In the genomic region with DNA sequence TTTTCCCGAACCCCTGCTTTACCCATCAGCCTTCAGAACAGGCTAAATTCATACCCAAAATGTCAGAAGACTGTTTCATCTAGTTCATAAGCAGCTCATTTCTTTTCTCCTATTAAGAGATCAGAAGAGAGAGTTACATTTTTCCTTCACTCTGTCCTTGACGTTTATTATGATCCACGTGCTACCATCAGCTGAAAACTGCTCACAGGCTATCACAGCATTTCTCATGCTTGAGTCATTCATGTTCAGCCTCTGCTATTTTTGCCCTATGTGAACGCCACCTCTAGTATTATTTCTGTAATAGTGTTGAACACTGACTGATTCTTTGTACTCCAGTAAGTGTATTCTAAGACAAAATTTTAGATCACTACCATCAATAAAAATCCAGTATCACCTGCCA, we compare ENCODE assay signal across 17 cellular contexts. TPM values are rescaled to one million over a fixed set of nuclear protein-coding genes. Genes with fewer than 3 reads are reported as not detected.
DNase-seq lines count a peak whose midpoint lies in the region; ATAC-seq and TF ChIP-seq lines count a peak whose summit lies in the region.
"Had no signal": no experiment of that assay in that cellular context is flagged by ENCODE, and none has a peak within 500 bp of the region (broad histone marks: within the 10 kb centered on the region; RNA-seq: fewer than 3 reads in every experiment).

No MANE protein-coding gene starts in this region.

- H3K23ac ChIP-seq in trophoblast cell (ENCODE audit: low read length) = no peak overlapping the region

- no peak overlapping the region for H4K8ac ChIP-seq in trophoblast cell (ENCODE audit: low read depth, low read length)

- no peaks in the 10 kb centered on the region for H3K36me3 ChIP-seq in trophoblast cell (ENCODE audit: control insufficient read depth in 1 of 2, insufficient read depth in 2 of 2, low read length in 2 of 2)
- H3K36me3 ChIP-seq: esophagus squamous epithelium had no signal

- H3K4me2 ChIP-seq in trophoblast cell (ENCODE audit: low read length) = no peak overlapping the region
- H3K4me2 ChIP-seq: PC-9 had no signal

- H3K4me3 ChIP-seq in trophoblast cell (ENCODE audit: low read depth, low read length) = no peak overlapping the region
- H3K4me3 ChIP-seq: esophagus squamous epithelium, PC-9 had no signal

- H3K27me3 ChIP-seq in trophoblast cell (ENCODE audit: insufficient read depth, low read length) = no peaks in the 10 kb centered on the region
- H3K27me3 ChIP-seq: esophagus squamous epithelium had no signal

- peaks cover 0 to 3% of the 10 kb centered on the region in 2 experiments for H3K4me1 ChIP-seq in trophoblast cell (ENCODE audit: control insufficient read depth in 1 of 2, insufficient read depth in 2 of 2, low read length in 2 of 2)

- H2AK5ac ChIP-seq in trophoblast cell (ENCODE audit: low read length) = no peak overlapping the region

- H4K91ac ChIP-seq in trophoblast cell (ENCODE audit: low read depth, low read length) = no peak overlapping the region

- H3K9me3 ChIP-seq in trophoblast cell (ENCODE audit: insufficient read depth, low read depth, low read length) = no peaks in the 10 kb centered on the region
- H3K9me3 ChIP-seq: esophagus squamous epithelium had no signal

- H3K27ac ChIP-seq in trophoblast cell (ENCODE audit: low read depth, low read length) = no peak overlapping the region
- H3K27ac ChIP-seq: PC-9, WERI-Rb-1 had no signal

- H3K79me2 ChIP-seq in trophoblast cell (ENCODE audit: control insufficient read depth, insufficient read depth, low read length, poor library complexity) = no peaks in the 10 kb centered on the region

- no peak overlapping the region for H2BK12ac ChIP-seq in trophoblast cell (ENCODE audit: low read length)

- no peak overlapping the region for H2BK5ac ChIP-seq in trophoblast cell (ENCODE audit: low read depth, low read length, poor library complexity)

- ATAC-seq in SK-N-SH treated with all-trans-retinoic acid at 6 μM for 48 hours (peak; percentile 80), HG03571 (IDR thresholded peaks at IDR 0.05; ENCODE audit: unreplicated experiment) (no peak)
- ATAC-seq: left lobe of liver had no signal

- peak; percentile 62 for DNase-seq in GM03348 (ENCODE audit: low spot score)
- peak; percentile 85 for DNase-seq in fibroblast of peridontal ligament (ENCODE audit: extremely low read depth)
- DNase-seq in trophoblast cell = peak; percentile 27 to 72
- no peak for DNase-seq in OCI-M2 (lab: John Stamatoyannopoulos, UW; ENCODE audit: unreplicated experiment)
- no peak for DNase-seq in HK-2 (ENCODE audit: unreplicated experiment)
- no peak for DNase-seq in KG1 (lab: John Stamatoyannopoulos, UW)
- DNase-seq: activated T-cell treated with anti-CD3 and anti-CD28 coated beads, Interleukin-2, amount 50 U/mL, for 1 hour; CD4-positive, alpha-beta T cell; esophagus squamous epithelium; nucleus accumbens; PC-9; stimulated activated CD4-positive, alpha-beta T cell treated with anti-CD3 and anti-CD28 coated beads, Interleukin-2, amount 100 ng/mL, for 24 hours; stimulated activated naive B cell treated with anti-CD40 and anti-IgM and Interleukin-4, amounts not matched to agents 10 μg/mL and 1 μg/mL and 100 μg/mL, for 72 hours; WERI-Rb-1 had no signal

- no CpG with 5 or more reads among the region's 4 CpGs for WGBS in trophoblast cell (ENCODE audit: extremely low coverage, insufficient coverage, insufficient read length)

- no peak overlapping the region for H2BK120ac ChIP-seq in trophoblast cell (ENCODE audit: insufficient read depth, low read length, poor library complexity)

- H3K4ac ChIP-seq in trophoblast cell (ENCODE audit: low read depth, low read length) = no peak overlapping the region

- H2AFZ ChIP-seq in trophoblast cell (ENCODE audit: insufficient read depth, low read length, poor library complexity) = no peak overlapping the region
- H2AFZ ChIP-seq: PC-9 had no signal

- no peaks in the 10 kb centered on the region for H3K79me1 ChIP-seq in trophoblast cell (ENCODE audit: low read length)

- no peak overlapping the region for H3K14ac ChIP-seq in trophoblast cell (ENCODE audit: low read length)

- H3K9ac ChIP-seq in trophoblast cell (ENCODE audit: low read length) = no peak overlapping the region

- no peak overlapping the region for H4K12ac ChIP-seq in trophoblast cell (ENCODE audit: low read depth, low read length)

- no peak overlapping the region for H3K18ac ChIP-seq in trophoblast cell (ENCODE audit: low read length)

TF ChIP-seq in SK-N-SH treated with all-trans-retinoic acid at 6 μM for 48 hours, 23 proteins besides CTCF, POLR2A, EP300 and RAD21:
- TF ChIP-seq ZC3H10 (CRISPR knock-in tag; IDR thresholded peaks at IDR 0.05) = 0 out of 2 replicates have a peak, but pooled peaks have one; percentile 52
- TF ChIP-seq RARB (CRISPR knock-in tag; IDR thresholded peaks at IDR 0.05) = no peak

RNA-seq across cellular contexts. Expression of gene SLC1A2, which starts 51.9 kb away (rescaled TPM):
- polyA plus RNA-seq in trophoblast cell (2013) = 2.4 and 2.6 TPM in 2 replicates

Comparison
In these comparisons a context has a peak if more than half of its experiments do, and no peak if none do; other contexts are left out.
1. DNase-seq: peak in GM03348 (single experiment), fibroblast of peridontal ligament (single experiment) and trophoblast cell (2 of 2); none in OCI-M2 (single experiment), HK-2 (single experiment) and KG1 (single experiment).